ENCODE assay signal across 31 cellular contexts in the genomic region with DNA sequence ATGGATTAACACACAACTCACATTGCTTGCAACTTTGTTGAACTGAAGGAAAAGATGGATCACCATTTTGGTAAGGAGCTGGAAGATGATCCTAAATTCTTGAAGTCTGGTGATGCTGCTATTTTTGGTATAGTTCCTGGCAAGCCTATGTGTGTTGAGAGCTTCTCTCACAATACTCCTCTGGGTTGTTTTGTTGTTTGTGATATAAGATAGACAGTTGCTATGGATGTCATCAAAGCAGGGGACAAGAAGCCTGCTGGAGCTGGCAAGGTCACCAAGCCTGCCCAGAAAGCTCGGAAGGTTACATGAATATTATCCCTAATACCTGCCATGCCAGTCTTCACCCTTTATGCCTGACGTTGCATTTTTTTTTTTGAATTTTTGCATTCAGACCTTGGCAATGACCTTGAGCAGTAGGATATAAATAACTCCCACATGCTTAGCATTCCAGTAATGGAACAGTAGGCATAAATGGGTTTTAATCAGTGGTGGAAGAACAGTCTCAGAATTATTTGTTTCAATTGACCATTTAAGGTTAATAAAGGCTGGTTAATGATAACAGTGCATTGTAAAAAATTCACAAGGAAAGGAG.
"Had no signal": no experiment of that assay in that cellular context is flagged by ENCODE, and none has a peak within 500 bp of the region (broad histone marks: within the 10 kb centered on the region; RNA-seq: fewer than 3 reads in every experiment).

No MANE protein-coding gene starts in this region.

- H3K27me3 ChIP-seq: adrenal gland, MG63 had no signal

- DNase-seq: activated B cell treated with CpG ODN at 0.5 μM for 24 hours; activated CD4-positive, alpha-beta memory T cell treated with anti-CD3 and anti-CD28 coated beads for 36 hours; activated CD4-positive, alpha-beta T cell treated with anti-CD3 and anti-CD28 coated beads for 4 hours; activated CD4-positive, alpha-beta T cell treated with anti-CD3 and anti-CD28 coated beads, Interleukin-2, amount 50 U/mL, for 1 hour; activated CD4-positive, CD25-positive, alpha-beta regulatory T cell treated with anti-CD3 and anti-CD28 coated beads, Interleukin-2, amount 50 U/mL, for 72 hours; activated CD8-positive, alpha-beta memory T cell treated with anti-CD3 and anti-CD28 coated beads, Interleukin-2, amount 50 U/mL, for 4 hours; activated gamma-delta T cell treated with Interleukin-2 at 50 U/mL for 16 hours; activated naive CD4-positive, alpha-beta T cell treated with anti-CD3 and anti-CD28 coated beads for 36 hours; activated T-cell treated with anti-CD3 and anti-CD28 coated beads for 4 hours; activated T-cell treated with anti-CD3 and anti-CD28 coated beads, Interleukin-2, amount 50 U/mL, for 4 hours; adrenal gland; Karpas-422; KBM-7; MG63; NCI-H1048; NCI-H1105 treated with DMSO at 0.1 percent for 48 hours; NCI-H1436; NCI-H1694; NCI-H1930; NCI-H2081 treated with DMSO at 0.1 percent for 48 hours; NCI-H345; NCI-H524 treated with DMSO at 0.1 percent for 48 hours; SIG-M5; T-cell; T-helper 17 cell had no signal

- FAIRE-seq: astrocyte, bronchial epithelial cell had no signal

- H3K4me1 ChIP-seq: adrenal gland had no signal

- H3K36me3 ChIP-seq: adrenal gland, MG63 had no signal

- H3K9me3 ChIP-seq: adrenal gland, MG63 had no signal

- H3K4me3 ChIP-seq: adrenal gland, MG63 had no signal

- H3K27ac ChIP-seq: adrenal gland, VCaP had no signal

- ATAC-seq: activated naive CD4-positive, alpha-beta T cell treated with anti-CD3 and anti-CD28 coated beads, Interleukin-2, amount 50 U/mL, for 72 hours; activated T-cell treated with anti-CD3 and anti-CD28 coated beads, Interleukin-2, amount 50 U/mL, for 4 hours; Panc1; SK-N-SH treated with all-trans-retinoic acid at 6 μM for 48 hours; T-cell; T-helper 17 cell had no signal
